12 cellular contexts compared by ENCODE assay signal in genomic region chr1:201013031-201013485, GRCh38. TPM values are rescaled to one million over a fixed set of nuclear protein-coding genes. Genes with fewer than 3 reads are reported as not detected.
DNase-seq lines count a peak whose midpoint lies in the region; FAIRE-seq and TF ChIP-seq lines count a peak whose summit lies in the region.
"Had no signal": no experiment of that assay in that cellular context is flagged by ENCODE, and none has a peak within 500 bp of the region (broad histone marks: within the 10 kb centered on the region; RNA-seq: fewer than 3 reads in every experiment).

No MANE protein-coding gene starts in this region.

- no peak overlapping the region for H3K9ac ChIP-seq in H1 (replicated peaks in 1 of 4; ENCODE audit: extremely low read depth in 1 of 4, low read depth in 3 of 4, low read length in 3 of 4)

- no peak overlapping the region for H3K23ac ChIP-seq in H1 (ENCODE audit: insufficient read length)

- no peak overlapping the region for H2BK20ac ChIP-seq in H1 (ENCODE audit: low read length)

- 0 out of 2 replicates have a peak overlapping the region, but pooled peaks have one; percentile 53 for H2BK15ac ChIP-seq in H1 (ENCODE audit: low read length)

- H3K27ac ChIP-seq in H1 (ENCODE audit: low read depth, low read length) (no peak overlapping the region), transverse colon (no peak overlapping the region), esophagus squamous epithelium (no peak overlapping the region)
- H3K27ac ChIP-seq: right lobe of liver, SK-N-MC, tibial artery had no signal

- POLR2A ChIA-PET in H1 (lab: Charles Lee; ENCODE audit: partially characterized antibody), result interaction anchor here (1.3 to 3.4 kb wide), 2 partner anchors 9 to 13 kb away, joined by 4 to 33 read pairs; no protein-coding TSS in a partner anchor

- no peak overlapping the region for H2AFZ ChIP-seq in H1 (ENCODE audit: low read length)

- no peaks in the 10 kb centered on the region for H3K9me3 Mint-ChIP-seq in activated naive CD4-positive, alpha-beta T cell treated with anti-CD3 and anti-CD28 coated beads for 36 hours
- H3K9me3 Mint-ChIP-seq in T-helper 2 cell treated with Interferon-gamma antibody and Interleukin-4, amounts not matched to agents 5 μg/mL and 100 μg/mL, for 36 hours, result no peaks in the 10 kb centered on the region
- H3K9me3 Mint-ChIP-seq in nephron progenitor cell, result no peaks in the 10 kb centered on the region

- no peaks in the 10 kb centered on the region for H3K27me3 Mint-ChIP-seq in activated naive CD4-positive, alpha-beta T cell treated with anti-CD3 and anti-CD28 coated beads for 36 hours (ENCODE audit: low read depth)
- H3K27me3 Mint-ChIP-seq in T-helper 2 cell treated with Interferon-gamma antibody and Interleukin-4, amounts not matched to agents 5 μg/mL and 100 μg/mL, for 36 hours (ENCODE audit: low read depth), result no peaks in the 10 kb centered on the region
- peaks cover 12% of the 10 kb centered on the region for H3K27me3 Mint-ChIP-seq in nephron progenitor cell (ENCODE audit: low read depth, poor library complexity)

- H3K9me3 ChIP-seq in H1 (ENCODE audit: insufficient read depth in 2 of 2, low read depth in 1 of 2, low read length in 1 of 2) (no peaks in the 10 kb centered on the region), transverse colon (no peaks in the 10 kb centered on the region), esophagus squamous epithelium (no peaks in the 10 kb centered on the region)
- H3K9me3 ChIP-seq: right lobe of liver, tibial artery had no signal

- no peak overlapping the region for H4K8ac ChIP-seq in H1 (ENCODE audit: extremely low read depth, insufficient read depth, low read length)

- H3K27me3 ChIP-seq in H1 (replicated peaks in 1 of 4; ENCODE audit: control insufficient read depth in 3 of 4, extremely low read depth in 1 of 4, insufficient read depth in 3 of 4, low read length in 3 of 4) (no peaks in the 10 kb centered on the region), transverse colon (no peaks in the 10 kb centered on the region), esophagus squamous epithelium (peaks cover 0 to 72% (median 0%) of the 10 kb centered on the region in 4 donors)
- H3K27me3 ChIP-seq: right lobe of liver had no signal

- no peak for TF ChIP-seq EP300 in H1 (IDR thresholded peaks at IDR 0.05; ENCODE audit: borderline replicate concordance in 1 of 2, low read depth in 2 of 2, low read length in 2 of 2)
- TF ChIP-seq EP300 in transverse colon (IDR thresholded peaks at IDR 0.05; ENCODE audit: low read depth), result no peak

- H3K56ac ChIP-seq in H1 (replicated peaks; ENCODE audit: insufficient read length, low read depth, low read length), result no peak overlapping the region

- TF ChIP-seq CTCF in H1 (IDR thresholded peaks at IDR 0.05; ENCODE audit: control extremely low read depth in 1 of 3, insufficient read depth in 1 of 3, low read depth in 1 of 3, low read length in 3 of 3) (no peak), transverse colon (IDR thresholded peaks at IDR 0.05) (no peak), nephron progenitor cell (IDR thresholded peaks at IDR 0.05) (no peak), esophagus squamous epithelium (IDR thresholded peaks at IDR 0.05) (no peak)

- intact Hi-C loops in activated naive CD4-positive, alpha-beta T cell treated with anti-CD3 and anti-CD28 coated beads for 36 hours (cut with micrococcal nuclease), result no loop called here
- intact Hi-C loops in transverse colon (cut with DNase I; ENCODE audit: low total_unique reads) (no loop called here), esophagus squamous epithelium (cut with DNase I) (no loop called here)

- H2BK5ac ChIP-seq in H1 (ENCODE audit: low read depth, low read length), result no peak overlapping the region

- no peak overlapping the region for H3K4ac ChIP-seq in H1 (replicated peaks; ENCODE audit: insufficient read length, low read depth, low read length)

- peak overlapping the region; percentile 24; the same call in 1 of the 2 replicates for H3K18ac ChIP-seq in H1 (ENCODE audit: extremely low read depth, low read length)

- H3K4me1 Mint-ChIP-seq in activated naive CD4-positive, alpha-beta T cell treated with anti-CD3 and anti-CD28 coated beads for 36 hours (ENCODE audit: low read depth), result peaks cover 78% of the 10 kb centered on the region
- H3K4me1 Mint-ChIP-seq in T-helper 2 cell treated with Interferon-gamma antibody and Interleukin-4, amounts not matched to agents 5 μg/mL and 100 μg/mL, for 36 hours (ENCODE audit: low read depth), result peaks cover 66% of the 10 kb centered on the region
- H3K4me1 Mint-ChIP-seq in nephron progenitor cell, result peaks cover 70% of the 10 kb centered on the region

- no peak for DNase-seq in activated naive CD4-positive, alpha-beta T cell treated with anti-CD3 and anti-CD28 coated beads for 36 hours
- DNase-seq in activated naive CD4-positive, alpha-beta T cell treated with Interleukin-2 at 50 U/mL for 16 hours, result no peak
- no peak for DNase-seq in T-helper 2 cell treated with Interferon-gamma antibody and Interleukin-4, amounts not matched to agents 5 μg/mL and 100 μg/mL, for 36 hours (ENCODE audit: low spot score)
- no peak for DNase-seq in H1 (ENCODE audit: low read depth in 1 of 2, low spot score in 2 of 2)
- peak; percentile 42 for DNase-seq in transverse colon
- no peak for DNase-seq in nephron progenitor cell
- DNase-seq in RKO (ENCODE audit: low spot score), result no peak
- no peak for DNase-seq in esophagus squamous epithelium (lab: John Stamatoyannopoulos, UW)
- DNase-seq: NCI-H446, tibial artery had no signal

- no peak overlapping the region for H4K91ac ChIP-seq in H1 (replicated peaks; ENCODE audit: insufficient read length, low read length)

- H2AK5ac ChIP-seq in H1 (ENCODE audit: low read depth, low read length), result no peak overlapping the region

- CTCF ChIA-PET in activated naive CD4-positive, alpha-beta T cell treated with anti-CD3 and anti-CD28 coated beads for 36 hours (lab: Charles Lee), result interaction anchor here (0.6 to 1.7 kb wide), 5 partner anchors 12 to 106 kb away, joined by 3 to 5 read pairs (median 4); no protein-coding TSS in a partner anchor
- CTCF ChIA-PET in H1 (lab: Charles Lee; ENCODE audit: partially characterized antibody), result interaction anchor here (0.8 to 23.5 kb wide), 7 partner anchors 8 to 41 kb away, joined by 3 to 532 read pairs (median 51); no protein-coding TSS in a partner anchor

- H4K5ac ChIP-seq in H1 (ENCODE audit: insufficient read length, low read depth, low read length), result no peak overlapping the region

- no peak overlapping the region for H2BK120ac ChIP-seq in H1 (replicated peaks; ENCODE audit: low read depth, low read length)

- no peak overlapping the region for H2BK12ac ChIP-seq in H1 (ENCODE audit: low read depth, low read length)

- H3K79me2 ChIP-seq in H1 (ENCODE audit: control insufficient read depth in 1 of 2, insufficient read depth in 2 of 2, low read length in 2 of 2), result peaks cover 0 to 16% of the 10 kb centered on the region in 2 experiments; a peak in 1 of 4 replicates

- no peak overlapping the region for H3K4me2 ChIP-seq in H1 (ENCODE audit: insufficient read depth in 1 of 2, low read depth in 2 of 2, low read length in 2 of 2)

- H3K4me1 ChIP-seq in H1 (replicated peaks in 1 of 4; ENCODE audit: control insufficient read depth in 3 of 4, insufficient read depth in 4 of 4, low read length in 3 of 4) (peaks cover 0 to 24% (median 15%) of the 10 kb centered on the region in 4 experiments; a peak in 6 of 7 replicates), transverse colon (peaks cover 9 to 39% (median 17%) of the 10 kb centered on the region in 4 donors), esophagus squamous epithelium (peaks cover 0 to 48% (median 10%) of the 10 kb centered on the region in 3 donors)

- H3K36me3 ChIP-seq in H1 (ENCODE audit: control insufficient read depth in 2 of 4, insufficient read depth in 4 of 4, low read length in 3 of 4) (0 out of 8 replicates have a peak, but pooled peaks cover 0 to 3% (median 0%) of the 10 kb centered on the region in 4 experiments), transverse colon (no peaks in the 10 kb centered on the region), esophagus squamous epithelium (no peaks in the 10 kb centered on the region)
- H3K36me3 ChIP-seq: right lobe of liver, tibial artery had no signal

- peaks cover 5% of the 10 kb centered on the region for H3K36me3 Mint-ChIP-seq in activated naive CD4-positive, alpha-beta T cell treated with anti-CD3 and anti-CD28 coated beads for 36 hours (ENCODE audit: low read depth)
- H3K36me3 Mint-ChIP-seq in T-helper 2 cell treated with Interferon-gamma antibody and Interleukin-4, amounts not matched to agents 5 μg/mL and 100 μg/mL, for 36 hours (ENCODE audit: low read depth), result peaks cover 18% of the 10 kb centered on the region
- no peaks in the 10 kb centered on the region for H3K36me3 Mint-ChIP-seq in nephron progenitor cell (ENCODE audit: low read depth)

- H3K4me3 ChIP-seq in H1 (ENCODE audit: extremely low read depth in 1 of 4, insufficient read depth in 2 of 4, low read depth in 3 of 4, low read length in 4 of 4), result no peak overlapping the region
- H3K4me3 ChIP-seq in transverse colon, result no peak overlapping the region
- no peak overlapping the region for H3K4me3 ChIP-seq in esophagus squamous epithelium
- H3K4me3 ChIP-seq: right lobe of liver, SK-N-MC had no signal

- peaks cover 13% of the 10 kb centered on the region for H3K79me1 ChIP-seq in H1 (ENCODE audit: low read depth, low read length)

- TF ChIP-seq RAD21 in H1 (IDR thresholded peaks at IDR 0.05 in 1 of 2, conservative IDR thresholded peaks at IDR 0.05 in 1 of 2; ENCODE audit: low read depth in 2 of 2, low read length in 2 of 2), result no peak

- no peak overlapping the region for H3K4me3 Mint-ChIP-seq in activated naive CD4-positive, alpha-beta T cell treated with anti-CD3 and anti-CD28 coated beads for 36 hours
- H3K4me3 Mint-ChIP-seq in T-helper 2 cell treated with Interferon-gamma antibody and Interleukin-4, amounts not matched to agents 5 μg/mL and 100 μg/mL, for 36 hours, result peak overlapping the region; percentile 63
- no peak overlapping the region for H3K4me3 Mint-ChIP-seq in nephron progenitor cell

- in situ Hi-C loops in transverse colon (cut with MboI; ENCODE audit: low pct_ligation_motif_present in 1 of 4, low pct_unique_long_range_greater_than_20kb in 1 of 4, low sequenced_read_pairs in 3 of 4), result no loop called here

- WGBS in H1 (ENCODE audit: extremely low coverage in 1 of 2, insufficient coverage in 1 of 2, insufficient read length in 1 of 2, insufficient replicate concordance in 2 of 2, low coverage in 1 of 2, low lambda C conversion rate in 2 of 2, missing lambda C conversion rate in 1 of 2), 2 experiments, result 85% methylated on average over 4 of the region's 4 CpGs; no CpG with 5 or more reads in 1 of the 2 experiments
- 56% methylated on average over 4 of the region's 4 CpGs; no CpG with 5 or more reads in 1 of the 2 donors for WGBS in transverse colon (ENCODE audit: low coverage in 1 of 2), 2 donors
- WGBS in esophagus squamous epithelium, 2 donors, result 49 to 55% methylated on average over 3 to 4 of the region's 4 CpGs

- peak overlapping the region; percentile 46 for H3K27ac Mint-ChIP-seq in activated naive CD4-positive, alpha-beta T cell treated with anti-CD3 and anti-CD28 coated beads for 36 hours
- H3K27ac Mint-ChIP-seq in T-helper 2 cell treated with Interferon-gamma antibody and Interleukin-4, amounts not matched to agents 5 μg/mL and 100 μg/mL, for 36 hours, result peak overlapping the region; percentile 86
- no peak overlapping the region for H3K27ac Mint-ChIP-seq in nephron progenitor cell

- H3K14ac ChIP-seq in H1 (ENCODE audit: insufficient read length), result no peak overlapping the region

- TF ChIP-seq POLR2A in H1 (IDR thresholded peaks at IDR 0.05; ENCODE audit: control extremely low read depth in 1 of 2, low read depth in 2 of 2, low read length in 2 of 2) (no peak), transverse colon (IDR thresholded peaks at IDR 0.05) (no peak), esophagus squamous epithelium (IDR thresholded peaks at IDR 0.05) (no peak)

- FAIRE-seq in H1 (lab: Jason Lieb, UNC), result no peak

- H4K20me1 ChIP-seq in H1 (replicated peaks in 1 of 2; ENCODE audit: control insufficient read depth in 1 of 2, insufficient read depth in 2 of 2, low read length in 2 of 2), result peaks cover 2 to 6% of the 10 kb centered on the region in 2 experiments

- H3K23me2 ChIP-seq in H1 (ENCODE audit: low read depth, low read length), result peaks cover 1% of the 10 kb centered on the region; the same call in 1 of the 2 replicates

RNA-seq across cellular contexts. Expression of gene KIF21B, which starts 10.5 kb away (rescaled TPM):
- 10 to 100 TPM; 45.5 to 46.3 TPM for total RNA-seq in activated naive CD4-positive, alpha-beta T cell treated with anti-CD3 and anti-CD28 coated beads for 36 hours
- 26.5 and 27.2 TPM in 2 replicates for total RNA-seq in H1 (2021; fragmentation: NEBNext Ultra II Directional; extraction: Animal tissue kit (Norgen Biotek cat#: 25700))
- 10.8 and 20.1 TPM in 2 replicates for polyA plus RNA-seq in H1 (2011; rRNA removed)
- polyA plus RNA-seq in H1 (2011; cell fraction: cytosol; rRNA removed), result 12.4 TPM
- 38.7 TPM for polyA plus RNA-seq in H1 (2011; cell fraction: nucleus; rRNA removed)
- polyA plus RNA-seq in H1 (2012, experiment 1 of 2), result 10.4 to 15.3 TPM (median 13.4 TPM) in 4 replicates
- polyA plus RNA-seq in H1 (2012, experiment 2 of 2), result 10.2 TPM
- polyA plus RNA-seq in H1 (2013, experiment 1 of 2), result 9.0 TPM
- polyA plus RNA-seq in H1 (2013, experiment 2 of 2), result 8.8 TPM
- polyA minus RNA-seq in H1 (2011; rRNA and poly(A)+ RNA removed), result 15.0 and 21.9 TPM in 2 replicates
- polyA minus RNA-seq in H1 (2011; cell fraction: cytosol; rRNA and poly(A)+ RNA removed), result 17.5 TPM
- 22.0 TPM for polyA minus RNA-seq in H1 (2011; cell fraction: nucleus; rRNA and poly(A)+ RNA removed)
- 10 to 100 TPM in 3 of 4 donors, 1 to 10 TPM in 1; 3.2 to 40.4 (median 22.7) TPM for total RNA-seq in transverse colon
- total RNA-seq in esophagus squamous epithelium, result 1 to 10 TPM in 2 of 4 donors, under 1 TPM in 2; 0.53 to 2.1 (median 1.0) TPM
